23 cellular contexts compared by ENCODE assay signal in the genomic region with DNA sequence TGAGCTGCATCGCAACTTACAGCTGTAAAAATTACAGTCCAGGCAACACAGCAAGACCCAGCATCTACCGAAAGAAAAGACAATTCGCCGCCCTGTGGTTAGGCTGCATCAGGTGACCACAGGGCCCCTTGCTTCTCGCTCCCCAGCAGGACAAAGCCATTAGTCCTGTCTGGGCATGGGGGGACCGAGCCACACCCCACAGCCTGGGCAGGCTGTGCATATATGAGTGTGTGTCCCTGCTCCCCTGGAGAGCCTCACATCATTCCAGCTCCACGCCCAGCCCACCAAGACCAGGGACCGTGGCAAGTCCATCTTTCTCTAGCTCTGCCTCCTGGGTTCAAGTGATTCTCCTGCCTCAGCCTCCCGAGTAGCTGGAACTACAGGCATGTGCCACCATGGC.
"Had no signal": no experiment of that assay in that cellular context is flagged by ENCODE, and none has a peak within 500 bp of the region (broad histone marks: within the 10 kb centered on the region; RNA-seq: fewer than 3 reads in every experiment).

No MANE protein-coding gene starts in this region.

- DNase-seq: activated CD4-positive, alpha-beta memory T cell treated with anti-CD3 and anti-CD28 coated beads for 36 hours; activated CD4-positive, alpha-beta T cell treated with anti-CD3 and anti-CD28 coated beads, Interleukin-2, amount 10 ng/mL, durations not matched to agents 24 days and 14 days; activated CD4-positive, CD25-positive, alpha-beta regulatory T cell treated with anti-CD3 and anti-CD28 coated beads, Interleukin-2, amount 50 U/mL, for 72 hours; activated gamma-delta T cell treated with Interleukin-2 at 50 U/mL for 16 hours; activated naive CD4-positive, alpha-beta T cell treated with anti-CD3 and anti-CD28 coated beads, Interleukin-2, amount 50 U/mL, for 16 hours; activated T-cell treated with anti-CD3 and anti-CD28 coated beads, Interleukin-2, amount 50 U/mL, for 4 hours; amniotic stem cell; dermis blood vessel endothelial cell; effector CD4-positive, alpha-beta T cell; glutamatergic neuron; islet precursor cell; left ventricle myocardium inferior; mucosa of descending colon; nucleus accumbens; right cardiac atrium; stimulated activated CD4-positive, alpha-beta T cell treated with anti-CD3 and anti-CD28 coated beads, Interleukin-15, amount 100 ng/mL, for 24 hours; stimulated activated CD4-positive, alpha-beta T cell treated with anti-CD3 and anti-CD28 coated beads, Interleukin-2, amount 100 ng/mL, for 24 hours; stimulated activated naive B cell treated with anti-CD40 and anti-IgM and Interleukin-4, amounts not matched to agents 10 μg/mL and 1 μg/mL and 100 μg/mL, for 72 hours; T-helper 2 cell had no signal

- H3K4me3 ChIP-seq: left ventricle myocardium inferior, lung, mucosa of descending colon, tibial nerve had no signal

- H3K4me1 ChIP-seq: left ventricle myocardium inferior, parathyroid adenoma had no signal

- H3K27me3 ChIP-seq: tibial nerve had no signal

- H3K36me3 ChIP-seq: left ventricle myocardium inferior, tibial nerve had no signal

- H3K27ac ChIP-seq: left ventricle myocardium inferior, parathyroid adenoma, tibial nerve had no signal

- ATAC-seq: activated T-cell treated with anti-CD3 and anti-CD28 coated beads, Interleukin-2, amount 50 U/mL, for 4 hours; activated T-helper 17 cell treated with anti-CD3 and anti-CD28 coated beads, Interleukin-2, amount 50 U/mL, for 72 hours; mucosa of descending colon; right cardiac atrium; stimulated activated naive B cell treated with anti-CD40 and anti-IgM and Interleukin-4, amounts not matched to agents 10 μg/mL and 1 μg/mL and 100 μg/mL, for 72 hours had no signal

- H3K9me3 ChIP-seq: left ventricle myocardium inferior, mucosa of descending colon, tibial nerve had no signal
